ENCODE assay signal across 16 cellular contexts in the genomic region with DNA sequence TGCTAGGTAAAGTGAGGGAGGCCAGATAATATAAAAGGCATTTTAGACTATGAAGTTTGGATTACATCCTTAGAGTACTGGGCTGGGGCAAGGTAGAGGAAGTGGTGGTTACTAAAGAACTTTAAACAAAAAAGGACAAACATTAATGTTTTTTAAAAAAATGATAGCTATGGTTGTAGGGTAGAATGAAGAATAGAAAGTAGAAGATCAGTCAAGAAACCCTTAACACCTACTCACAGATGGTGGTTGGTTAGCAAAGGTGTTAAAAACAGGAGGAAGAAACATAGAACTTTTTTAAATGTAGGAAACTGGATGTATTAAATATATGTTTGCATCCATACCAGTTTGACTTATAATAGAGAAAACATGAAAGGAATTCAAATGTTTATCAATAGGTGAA.
A peak's percentile ranks its signal among the peaks of the same experiment; 100 is the strongest.
DNase-seq lines count a peak whose midpoint lies in the region; ATAC-seq, FAIRE-seq and TF ChIP-seq lines count a peak whose summit lies in the region.
"Had no signal": no experiment of that assay in that cellular context is flagged by ENCODE, and none has a peak within 500 bp of the region (broad histone marks: within the 10 kb centered on the region; RNA-seq: fewer than 3 reads in every experiment).

No MANE protein-coding gene starts in this region.

- H3K27ac Mint-ChIP-seq in activated naive CD8-positive, alpha-beta T cell treated with anti-CD3 and anti-CD28 coated beads for 36 hours, result no peak overlapping the region
- H3K27ac Mint-ChIP-seq in activated naive CD8-positive, alpha-beta T cell treated with anti-CD3 and anti-CD28 coated beads, Interleukin-2, amount 50 U/mL, for 24 hours, result no peak overlapping the region
- H3K27ac Mint-ChIP-seq in activated T-helper 17 cell treated with anti-CD3 and anti-CD28 coated beads, Interleukin-2, amount 50 U/mL, for 72 hours, result peak overlapping the region; percentile 0
- H3K27ac Mint-ChIP-seq: CD14-positive monocyte; CD8-positive, alpha-beta T cell had no signal

- ATAC-seq in activated naive CD8-positive, alpha-beta T cell treated with anti-CD3 and anti-CD28 coated beads, Interleukin-2, amount 50 U/mL, for 24 hours, result no peak
- peak; percentile 10 for ATAC-seq in activated T-helper 17 cell treated with anti-CD3 and anti-CD28 coated beads, Interleukin-2, amount 50 U/mL, for 72 hours (replicated peaks)
- ATAC-seq in upper lobe of right lung, result no peak
- ATAC-seq: CD8-positive, alpha-beta T cell; HCT116 had no signal

- H3K36me3 ChIP-seq in kidney (ENCODE audit: control insufficient read depth in 1 of 2, insufficient read depth in 2 of 2, low read length in 2 of 2), result no peaks in the 10 kb centered on the region
- H3K36me3 ChIP-seq in subcutaneous abdominal adipose tissue (ENCODE audit: control insufficient read depth in 5 of 5, insufficient read depth in 5 of 5, low read length in 5 of 5), result no peaks in the 10 kb centered on the region
- H3K36me3 ChIP-seq in upper lobe of right lung, result no peaks in the 10 kb centered on the region

- H3K9me3 Mint-ChIP-seq in activated naive CD8-positive, alpha-beta T cell treated with anti-CD3 and anti-CD28 coated beads for 36 hours, result no peaks in the 10 kb centered on the region
- H3K9me3 Mint-ChIP-seq in activated naive CD8-positive, alpha-beta T cell treated with anti-CD3 and anti-CD28 coated beads, Interleukin-2, amount 50 U/mL, for 24 hours, result no peaks in the 10 kb centered on the region
- no peaks in the 10 kb centered on the region for H3K9me3 Mint-ChIP-seq in activated T-helper 17 cell treated with anti-CD3 and anti-CD28 coated beads, Interleukin-2, amount 50 U/mL, for 72 hours
- H3K9me3 Mint-ChIP-seq: CD14-positive monocyte; CD8-positive, alpha-beta T cell had no signal

- no peak for DNase-seq in activated naive CD8-positive, alpha-beta T cell treated with anti-CD3 and anti-CD28 coated beads for 36 hours
- DNase-seq in activated naive CD8-positive, alpha-beta T cell treated with anti-CD3 and anti-CD28 coated beads, Interleukin-2, amount 50 U/mL, for 24 hours, result no peak
- DNase-seq in kidney (no peak), upper lobe of right lung (no peak), ureter (ENCODE audit: low spot score) (no peak)
- DNase-seq: Caco-2; CD8-positive, alpha-beta T cell; DND-41; GF-D8; GM23248 had no signal

- H3K4me3 ChIP-seq in kidney (ENCODE audit: low read length in 2 of 2), result no peak overlapping the region
- H3K4me3 ChIP-seq in subcutaneous abdominal adipose tissue (ENCODE audit: low read depth in 1 of 5, low read length in 5 of 5), result no peak overlapping the region
- no peak overlapping the region for H3K4me3 ChIP-seq in upper lobe of right lung
- H3K4me3 ChIP-seq: GM23248 had no signal

- H3K27me3 Mint-ChIP-seq in activated naive CD8-positive, alpha-beta T cell treated with anti-CD3 and anti-CD28 coated beads for 36 hours, result peaks cover 11% of the 10 kb centered on the region
- peaks cover 2% of the 10 kb centered on the region for H3K27me3 Mint-ChIP-seq in activated naive CD8-positive, alpha-beta T cell treated with anti-CD3 and anti-CD28 coated beads, Interleukin-2, amount 50 U/mL, for 24 hours
- H3K27me3 Mint-ChIP-seq in activated T-helper 17 cell treated with anti-CD3 and anti-CD28 coated beads, Interleukin-2, amount 50 U/mL, for 72 hours, result peaks cover 3% of the 10 kb centered on the region

- no peaks in the 10 kb centered on the region for H3K4me1 ChIP-seq in kidney (ENCODE audit: control insufficient read depth in 1 of 2, insufficient read depth in 1 of 2, low read depth in 1 of 2, low read length in 2 of 2)
- H3K4me1 ChIP-seq in subcutaneous abdominal adipose tissue (ENCODE audit: control insufficient read depth in 5 of 5, insufficient read depth in 5 of 5, low read length in 5 of 5), result peaks cover 0 to 27% (median 18%) of the 10 kb centered on the region in 5 donors
- H3K4me1 ChIP-seq in upper lobe of right lung, result no peaks in the 10 kb centered on the region

- H3K9ac ChIP-seq in kidney (ENCODE audit: low read length in 2 of 2) (no peak overlapping the region), subcutaneous abdominal adipose tissue (ENCODE audit: low read length in 5 of 5) (no peak overlapping the region)
- H3K9ac ChIP-seq: GM23248 had no signal

- FAIRE-seq in kidney (lab: Jason Lieb, UNC), result peak; percentile 15
- FAIRE-seq: H54 had no signal

- peaks cover 44% of the 10 kb centered on the region for H3K4me1 Mint-ChIP-seq in activated naive CD8-positive, alpha-beta T cell treated with anti-CD3 and anti-CD28 coated beads for 36 hours
- H3K4me1 Mint-ChIP-seq in activated naive CD8-positive, alpha-beta T cell treated with anti-CD3 and anti-CD28 coated beads, Interleukin-2, amount 50 U/mL, for 24 hours, result peaks cover 29% of the 10 kb centered on the region
- peaks cover 21% of the 10 kb centered on the region for H3K4me1 Mint-ChIP-seq in activated T-helper 17 cell treated with anti-CD3 and anti-CD28 coated beads, Interleukin-2, amount 50 U/mL, for 72 hours

- H3K9me3 ChIP-seq in kidney (ENCODE audit: control insufficient read depth in 1 of 2, low read length in 2 of 2), result no peaks in the 10 kb centered on the region
- H3K9me3 ChIP-seq in subcutaneous abdominal adipose tissue (ENCODE audit: control insufficient read depth in 5 of 5, low read length in 5 of 5), result no peaks in the 10 kb centered on the region
- H3K9me3 ChIP-seq in upper lobe of right lung, result no peaks in the 10 kb centered on the region
- H3K9me3 ChIP-seq: Caco-2 had no signal

- H3K4me3 Mint-ChIP-seq in activated naive CD8-positive, alpha-beta T cell treated with anti-CD3 and anti-CD28 coated beads for 36 hours, result peak overlapping the region; percentile 3
- no peak overlapping the region for H3K4me3 Mint-ChIP-seq in activated naive CD8-positive, alpha-beta T cell treated with anti-CD3 and anti-CD28 coated beads, Interleukin-2, amount 50 U/mL, for 24 hours
- no peak overlapping the region for H3K4me3 Mint-ChIP-seq in activated T-helper 17 cell treated with anti-CD3 and anti-CD28 coated beads, Interleukin-2, amount 50 U/mL, for 72 hours
- H3K4me3 Mint-ChIP-seq: CD8-positive, alpha-beta T cell had no signal

- TF ChIP-seq CTCF in kidney (IDR thresholded peaks at IDR 0.05; ENCODE audit: borderline replicate concordance, extremely low read depth, insufficient read depth) (no peak), upper lobe of right lung (IDR thresholded peaks at IDR 0.05) (no peak)

- H3K27ac ChIP-seq in kidney (ENCODE audit: low read depth in 2 of 2, low read length in 2 of 2) (no peak overlapping the region), subcutaneous abdominal adipose tissue (ENCODE audit: low read depth, low read length) (peak overlapping the region; percentile 31), upper lobe of right lung (no peak overlapping the region)
- H3K27ac ChIP-seq: GM23248, HL-60 had no signal

- H3K27me3 ChIP-seq in subcutaneous abdominal adipose tissue (ENCODE audit: control insufficient read depth in 5 of 5, insufficient read depth in 4 of 5, low read length in 5 of 5) (no peaks in the 10 kb centered on the region), upper lobe of right lung (no peaks in the 10 kb centered on the region)

- intact Hi-C loops in kidney (cut with DNase I), result no loop called here
- intact Hi-C loops in upper lobe of right lung (cut with DNase I), result no loop called here

- H3K36me3 Mint-ChIP-seq in activated naive CD8-positive, alpha-beta T cell treated with anti-CD3 and anti-CD28 coated beads for 36 hours, result no peaks in the 10 kb centered on the region
- H3K36me3 Mint-ChIP-seq in activated naive CD8-positive, alpha-beta T cell treated with anti-CD3 and anti-CD28 coated beads, Interleukin-2, amount 50 U/mL, for 24 hours (ENCODE audit: low read depth), result no peaks in the 10 kb centered on the region
- no peaks in the 10 kb centered on the region for H3K36me3 Mint-ChIP-seq in activated T-helper 17 cell treated with anti-CD3 and anti-CD28 coated beads, Interleukin-2, amount 50 U/mL, for 72 hours (ENCODE audit: low read depth)
- H3K36me3 Mint-ChIP-seq: CD14-positive monocyte; CD8-positive, alpha-beta T cell had no signal
